23 cellular contexts compared by ENCODE assay signal in the genomic region with DNA sequence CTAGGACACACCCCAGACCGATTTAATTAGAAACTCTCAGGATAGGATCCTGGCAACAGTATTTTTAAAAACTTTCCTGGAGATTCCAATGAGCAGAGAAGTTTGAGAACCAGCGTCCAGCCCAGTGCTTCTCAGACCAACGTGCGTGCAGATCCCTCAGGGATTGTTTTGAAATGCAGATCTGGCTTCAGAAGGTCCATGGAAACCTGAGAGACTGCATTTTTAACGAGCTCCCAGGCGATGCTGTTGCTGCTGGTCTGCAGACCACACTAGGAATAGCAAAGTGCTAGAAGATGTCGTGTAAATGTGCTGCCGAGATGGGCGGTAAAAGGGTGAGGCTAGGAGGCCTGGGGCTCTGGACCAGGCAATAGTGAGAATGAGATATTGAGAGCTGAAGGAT. TPM values are rescaled to one million over a fixed set of nuclear protein-coding genes. Genes with fewer than 3 reads are reported as not detected.
"Had no signal": no experiment of that assay in that cellular context is flagged by ENCODE, and none has a peak within 500 bp of the region (broad histone marks: within the 10 kb centered on the region; RNA-seq: fewer than 3 reads in every experiment).

No MANE protein-coding gene starts in this region.

- H3K4me2 ChIP-seq: SK-N-SH, smooth muscle cell had no signal

- FAIRE-seq: TTC549 had no signal

- H3K4me1 ChIP-seq: colonic mucosa, psoas muscle, right lobe of liver, stomach, upper lobe of right lung had no signal

- ATAC-seq: esophagus mucosa; left ventricle myocardium superior; mucosa of descending colon; psoas muscle; right lobe of liver; stimulated activated effector memory CD8-positive, alpha-beta T cell treated with anti-CD3 and anti-CD28 coated beads, Interleukin-12 subunit alpha, Interleukin-12 subunit beta, amount 100 ng/mL, for 72 hours; upper lobe of right lung had no signal

- H3K4me3 Mint-ChIP-seq: activated CD4-positive, alpha-beta memory T cell treated with anti-CD3 and anti-CD28 coated beads, Interleukin-2, amount 10 ng/mL, durations not matched to agents 7 days and 5 days; activated naive CD4-positive, alpha-beta T cell treated with anti-CD3 and anti-CD28 coated beads for 36 hours; activated T-cell treated with anti-CD3 and anti-CD28 coated beads, Interleukin-2, amount 50 U/mL, for 24 hours; naive B cell; stimulated activated effector memory CD8-positive, alpha-beta T cell treated with anti-CD3 and anti-CD28 coated beads, Interleukin-12 subunit alpha, Interleukin-12 subunit beta, amount 100 ng/mL, for 72 hours; T-helper 2 cell treated with Interferon-gamma antibody and Interleukin-4, amounts not matched to agents 5 μg/mL and 100 μg/mL, for 36 hours had no signal

- H3K36me3 ChIP-seq: brain microvascular endothelial cell, colonic mucosa, ovary, right lobe of liver, stomach, upper lobe of right lung had no signal

- H3K9ac ChIP-seq: SK-N-SH had no signal

- H3K9me3 Mint-ChIP-seq: activated CD4-positive, alpha-beta memory T cell treated with anti-CD3 and anti-CD28 coated beads, Interleukin-2, amount 10 ng/mL, durations not matched to agents 7 days and 5 days; activated naive CD4-positive, alpha-beta T cell treated with anti-CD3 and anti-CD28 coated beads for 36 hours; activated T-cell treated with anti-CD3 and anti-CD28 coated beads, Interleukin-2, amount 50 U/mL, for 24 hours; naive B cell; stimulated activated effector memory CD8-positive, alpha-beta T cell treated with anti-CD3 and anti-CD28 coated beads, Interleukin-12 subunit alpha, Interleukin-12 subunit beta, amount 100 ng/mL, for 72 hours; T-helper 2 cell treated with Interferon-gamma antibody and Interleukin-4, amounts not matched to agents 5 μg/mL and 100 μg/mL, for 36 hours had no signal

- H3K27ac Mint-ChIP-seq: activated CD4-positive, alpha-beta memory T cell treated with anti-CD3 and anti-CD28 coated beads, Interleukin-2, amount 10 ng/mL, durations not matched to agents 7 days and 5 days; activated naive CD4-positive, alpha-beta T cell treated with anti-CD3 and anti-CD28 coated beads for 36 hours; activated T-cell treated with anti-CD3 and anti-CD28 coated beads, Interleukin-2, amount 50 U/mL, for 24 hours; stimulated activated effector memory CD8-positive, alpha-beta T cell treated with anti-CD3 and anti-CD28 coated beads, Interleukin-12 subunit alpha, Interleukin-12 subunit beta, amount 100 ng/mL, for 72 hours; T-helper 2 cell treated with Interferon-gamma antibody and Interleukin-4, amounts not matched to agents 5 μg/mL and 100 μg/mL, for 36 hours had no signal

- H3K27me3 ChIP-seq: brain microvascular endothelial cell, colonic mucosa, ovary, right lobe of liver, testis had no signal

- H3K4me3 ChIP-seq: colonic mucosa, mucosa of descending colon, ovary, psoas muscle, right lobe of liver, smooth muscle cell, stomach, testis, upper lobe of right lung had no signal

- H3K36me3 Mint-ChIP-seq: naive B cell; stimulated activated effector memory CD8-positive, alpha-beta T cell treated with anti-CD3 and anti-CD28 coated beads, Interleukin-12 subunit alpha, Interleukin-12 subunit beta, amount 100 ng/mL, for 72 hours had no signal

- H3K27ac ChIP-seq: brain microvascular endothelial cell, colonic mucosa, ovary, psoas muscle, right lobe of liver, stomach, testis, upper lobe of right lung had no signal

- H3K9me2 ChIP-seq: SK-N-SH had no signal

- DNase-seq: activated CD4-positive, alpha-beta memory T cell treated with anti-CD3 and anti-CD28 coated beads, Interleukin-2, amount 10 ng/mL, durations not matched to agents 7 days and 5 days; activated CD4-positive, alpha-beta T cell treated with anti-CD3 and anti-CD28 coated beads for 4 hours; activated naive CD4-positive, alpha-beta T cell treated with anti-CD3 and anti-CD28 coated beads for 36 hours; activated T-cell treated with anti-CD3 and anti-CD28 coated beads, Interleukin-2, amount 50 U/mL, for 24 hours; central memory CD4-positive, alpha-beta T cell; colonic mucosa; left ventricle myocardium superior; mucosa of descending colon; naive B cell; ovary; psoas muscle; right lobe of liver; SK-N-SH; stimulated activated CD4-positive, alpha-beta T cell treated with anti-CD3 and anti-CD28 coated beads, Interleukin-4, amount 100 ng/mL, for 24 hours; stomach; testis; upper lobe of right lung had no signal

- H3K9me3 ChIP-seq: colonic mucosa, mucosa of descending colon, ovary, psoas muscle, right lobe of liver, SK-N-SH, stomach, testis, upper lobe of right lung had no signal

RNA-seq across cellular contexts. Expression of a gene that starts 18.4 kb away (rescaled TPM):
- total RNA-seq: activated naive CD4-positive, alpha-beta T cell treated with anti-CD3 and anti-CD28 coated beads for 36 hours; colonic mucosa had no signal
- polyA plus RNA-seq: smooth muscle cell had no signal

RNA-seq across cellular contexts. Expression of a gene that starts 20.6 kb away (rescaled TPM):
- total RNA-seq: activated naive CD4-positive, alpha-beta T cell treated with anti-CD3 and anti-CD28 coated beads for 36 hours; colonic mucosa; esophagus mucosa; left ventricle myocardium superior; right lobe of liver; smooth muscle cell had no signal
- polyA plus RNA-seq: SK-N-SH, smooth muscle cell had no signal

RNA-seq across cellular contexts. Expression of a gene that starts 56.4 kb away (rescaled TPM):
- total RNA-seq: activated CD4-positive, alpha-beta memory T cell treated with anti-CD3 and anti-CD28 coated beads, Interleukin-2, amount 10 ng/mL, durations not matched to agents 7 days and 5 days; activated naive CD4-positive, alpha-beta T cell treated with anti-CD3 and anti-CD28 coated beads for 36 hours; smooth muscle cell had no signal
- polyA plus RNA-seq: smooth muscle cell had no signal
